ENCODE assay signal across 1 cellular context in the genomic region with DNA sequence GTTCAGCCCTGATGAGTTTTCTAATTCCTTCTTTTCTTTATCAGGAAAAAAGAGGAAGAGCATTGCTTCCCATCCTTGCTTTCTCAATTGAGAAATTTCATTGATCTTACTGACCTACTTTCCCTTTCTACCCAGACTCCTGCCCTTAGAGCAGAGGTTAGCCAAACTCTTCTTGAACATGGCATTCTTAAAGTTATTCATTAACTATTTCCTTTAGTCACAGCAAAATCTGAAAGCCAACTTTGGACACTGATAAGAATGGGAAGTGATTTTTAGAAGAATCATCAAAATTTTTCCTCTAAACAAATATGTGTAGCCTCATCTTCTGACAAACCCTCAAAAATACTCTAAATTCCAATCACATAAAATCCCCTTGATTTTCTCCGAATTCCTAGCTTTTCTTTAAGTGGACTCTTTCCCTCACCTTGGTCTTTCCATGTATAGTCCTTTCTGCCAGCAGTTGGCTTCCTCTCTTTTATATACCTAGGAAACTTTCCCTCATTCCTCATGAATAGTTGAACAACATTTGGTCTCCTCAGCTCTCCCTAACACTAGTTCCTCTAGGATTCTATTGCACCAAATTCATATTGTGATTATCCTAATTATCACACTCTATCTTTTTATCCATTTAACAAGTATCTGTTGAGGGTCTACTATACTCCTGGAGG.
TF ChIP-seq lines count a peak whose summit lies in the region.

No MANE protein-coding gene starts in this region.

TF ChIP-seq in HepG2, 621 proteins besides CTCF, POLR2A, EP300 and RAD21 (continued from another document and continues in another):
- TF ChIP-seq, protein P1, sequence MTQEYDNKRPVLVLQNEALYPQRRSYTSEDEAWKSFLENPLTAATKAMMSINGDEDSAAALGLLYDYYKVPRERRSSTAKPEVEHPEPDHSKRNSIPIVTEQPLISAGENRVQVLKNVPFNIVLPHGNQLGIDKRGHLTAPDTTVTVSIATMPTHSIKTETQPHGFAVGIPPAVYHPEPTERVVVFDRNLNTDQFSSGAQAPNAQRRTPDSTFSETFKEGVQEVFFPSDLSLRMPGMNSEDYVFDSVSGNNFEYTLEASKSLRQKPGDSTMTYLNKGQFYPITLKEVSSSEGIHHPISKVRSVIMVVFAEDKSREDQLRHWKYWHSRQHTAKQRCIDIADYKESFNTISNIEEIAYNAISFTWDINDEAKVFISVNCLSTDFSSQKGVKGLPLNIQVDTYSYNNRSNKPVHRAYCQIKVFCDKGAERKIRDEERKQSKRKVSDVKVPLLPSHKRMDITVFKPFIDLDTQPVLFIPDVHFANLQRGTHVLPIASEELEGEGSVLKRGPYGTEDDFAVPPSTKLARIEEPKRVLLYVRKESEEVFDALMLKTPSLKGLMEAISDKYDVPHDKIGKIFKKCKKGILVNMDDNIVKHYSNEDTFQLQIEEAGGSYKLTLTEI (CRISPR knock-in tag; conservative IDR thresholded peaks at IDR 0.05): no peak
- peak; percentile 90; the same call in 1 of the 2 replicates for TF ChIP-seq HMG20A (CRISPR knock-in tag; IDR thresholded peaks at IDR 0.05; ENCODE audit: borderline replicate concordance)
- TF ChIP-seq MED1 (CRISPR knock-in tag; IDR thresholded peaks at IDR 0.05): peak; percentile 83
- peak; percentile 70; the same call in 1 of the 2 replicates for TF ChIP-seq LCORL (IDR thresholded peaks at IDR 0.05)
- no peak for TF ChIP-seq LCORL (CRISPR knock-in tag; IDR thresholded peaks at IDR 0.05)
- peak; percentile 47 to 87; a peak in 3 of 4 replicates for TF ChIP-seq NR2F1 (CRISPR knock-in tag; IDR thresholded peaks at IDR 0.05)
- peak; percentile 46; the same call in 1 of the 2 replicates for TF ChIP-seq SALL1 (CRISPR knock-in tag; IDR thresholded peaks at IDR 0.05)
- no peak for TF ChIP-seq ZC3H4 (CRISPR knock-in tag; IDR thresholded peaks at IDR 0.05; ENCODE audit: borderline replicate concordance)
- peak; percentile 79 for TF ChIP-seq DPF2 (CRISPR knock-in tag; IDR thresholded peaks at IDR 0.05; ENCODE audit: borderline replicate concordance, low read depth)
- TF ChIP-seq, protein P2, sequence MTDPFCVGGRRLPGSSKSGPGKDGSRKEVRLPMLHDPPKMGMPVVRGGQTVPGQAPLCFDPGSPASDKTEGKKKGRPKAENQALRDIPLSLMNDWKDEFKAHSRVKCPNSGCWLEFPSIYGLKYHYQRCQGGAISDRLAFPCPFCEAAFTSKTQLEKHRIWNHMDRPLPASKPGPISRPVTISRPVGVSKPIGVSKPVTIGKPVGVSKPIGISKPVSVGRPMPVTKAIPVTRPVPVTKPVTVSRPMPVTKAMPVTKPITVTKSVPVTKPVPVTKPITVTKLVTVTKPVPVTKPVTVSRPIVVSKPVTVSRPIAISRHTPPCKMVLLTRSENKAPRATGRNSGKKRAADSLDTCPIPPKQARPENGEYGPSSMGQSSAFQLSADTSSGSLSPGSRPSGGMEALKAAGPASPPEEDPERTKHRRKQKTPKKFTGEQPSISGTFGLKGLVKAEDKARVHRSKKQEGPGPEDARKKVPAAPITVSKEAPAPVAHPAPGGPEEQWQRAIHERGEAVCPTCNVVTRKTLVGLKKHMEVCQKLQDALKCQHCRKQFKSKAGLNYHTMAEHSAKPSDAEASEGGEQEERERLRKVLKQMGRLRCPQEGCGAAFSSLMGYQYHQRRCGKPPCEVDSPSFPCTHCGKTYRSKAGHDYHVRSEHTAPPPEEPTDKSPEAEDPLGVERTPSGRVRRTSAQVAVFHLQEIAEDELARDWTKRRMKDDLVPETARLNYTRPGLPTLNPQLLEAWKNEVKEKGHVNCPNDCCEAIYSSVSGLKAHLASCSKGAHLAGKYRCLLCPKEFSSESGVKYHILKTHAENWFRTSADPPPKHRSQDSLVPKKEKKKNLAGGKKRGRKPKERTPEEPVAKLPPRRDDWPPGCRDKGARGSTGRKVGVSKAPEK (CRISPR knock-in tag; IDR thresholded peaks at IDR 0.05; ENCODE audit: borderline replicate concordance): no peak
- 0 out of 2 replicates have a peak, but pooled peaks have one; percentile 44 for TF ChIP-seq ZNF414 (CRISPR knock-in tag; IDR thresholded peaks at IDR 0.05)
- 0 out of 2 replicates have a peak, but pooled peaks have one; percentile 46 for TF ChIP-seq MIER2 (CRISPR knock-in tag; IDR thresholded peaks at IDR 0.05)
- TF ChIP-seq, protein P3, sequence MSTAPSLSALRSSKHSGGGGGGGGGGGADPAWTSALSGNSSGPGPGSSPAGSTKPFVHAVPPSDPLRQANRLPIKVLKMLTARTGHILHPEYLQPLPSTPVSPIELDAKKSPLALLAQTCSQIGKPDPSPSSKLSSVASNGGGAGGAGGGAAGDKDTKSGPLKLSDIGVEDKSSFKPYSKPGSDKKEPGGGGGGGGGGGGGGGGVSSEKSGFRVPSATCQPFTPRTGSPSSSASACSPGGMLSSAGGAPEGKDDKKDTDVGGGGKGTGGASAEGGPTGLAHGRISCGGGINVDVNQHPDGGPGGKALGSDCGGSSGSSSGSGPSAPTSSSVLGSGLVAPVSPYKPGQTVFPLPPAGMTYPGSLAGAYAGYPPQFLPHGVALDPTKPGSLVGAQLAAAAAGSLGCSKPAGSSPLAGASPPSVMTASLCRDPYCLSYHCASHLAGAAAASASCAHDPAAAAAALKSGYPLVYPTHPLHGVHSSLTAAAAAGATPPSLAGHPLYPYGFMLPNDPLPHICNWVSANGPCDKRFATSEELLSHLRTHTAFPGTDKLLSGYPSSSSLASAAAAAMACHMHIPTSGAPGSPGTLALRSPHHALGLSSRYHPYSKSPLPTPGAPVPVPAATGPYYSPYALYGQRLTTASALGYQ (CRISPR knock-in tag; IDR thresholded peaks at IDR 0.05): peak; percentile 73
- TF ChIP-seq HDAC1 (CRISPR knock-in tag; IDR thresholded peaks at IDR 0.05): peak; percentile 26; the same call in 1 of the 2 replicates
- TF ChIP-seq HNF4G (IDR thresholded peaks at IDR 0.05; ENCODE audit: borderline replicate concordance, low read depth, low read length): peak; percentile 77; the same call in 1 of the 2 replicates
- TF ChIP-seq HNF4G (CRISPR knock-in tag; IDR thresholded peaks at IDR 0.05; ENCODE audit: borderline replicate concordance, low read depth): peak; percentile 58; the same call in 1 of the 2 replicates
- peak; percentile 64 for TF ChIP-seq RCOR2 (CRISPR knock-in tag; IDR thresholded peaks at IDR 0.05)
- TF ChIP-seq SOX6 (IDR thresholded peaks at IDR 0.05): no peak
- peak; percentile 79 for TF ChIP-seq SOX6 (CRISPR knock-in tag; IDR thresholded peaks at IDR 0.05)
- TF ChIP-seq ZNF652 (CRISPR knock-in tag; IDR thresholded peaks at IDR 0.05; ENCODE audit: borderline replicate concordance, low read depth): peak; percentile 45; the same call in 1 of the 2 replicates
- TF ChIP-seq FOXK1 (CRISPR knock-in tag; IDR thresholded peaks at IDR 0.05; ENCODE audit: borderline replicate concordance, low read depth): 0 out of 2 replicates have a peak, but pooled peaks have one; percentile 40
- TF ChIP-seq, protein P4, sequence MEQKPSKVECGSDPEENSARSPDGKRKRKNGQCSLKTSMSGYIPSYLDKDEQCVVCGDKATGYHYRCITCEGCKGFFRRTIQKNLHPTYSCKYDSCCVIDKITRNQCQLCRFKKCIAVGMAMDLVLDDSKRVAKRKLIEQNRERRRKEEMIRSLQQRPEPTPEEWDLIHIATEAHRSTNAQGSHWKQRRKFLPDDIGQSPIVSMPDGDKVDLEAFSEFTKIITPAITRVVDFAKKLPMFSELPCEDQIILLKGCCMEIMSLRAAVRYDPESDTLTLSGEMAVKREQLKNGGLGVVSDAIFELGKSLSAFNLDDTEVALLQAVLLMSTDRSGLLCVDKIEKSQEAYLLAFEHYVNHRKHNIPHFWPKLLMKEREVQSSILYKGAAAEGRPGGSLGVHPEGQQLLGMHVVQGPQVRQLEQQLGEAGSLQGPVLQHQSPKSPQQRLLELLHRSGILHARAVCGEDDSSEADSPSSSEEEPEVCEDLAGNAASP (CRISPR knock-in tag; IDR thresholded peaks at IDR 0.05; ENCODE audit: borderline replicate concordance): peak; percentile 91; the same call in 1 of the 2 replicates
- TF ChIP-seq NFIC (IDR thresholded peaks at IDR 0.05; ENCODE audit: low read length): peak; percentile 89
- TF ChIP-seq, protein P5, sequence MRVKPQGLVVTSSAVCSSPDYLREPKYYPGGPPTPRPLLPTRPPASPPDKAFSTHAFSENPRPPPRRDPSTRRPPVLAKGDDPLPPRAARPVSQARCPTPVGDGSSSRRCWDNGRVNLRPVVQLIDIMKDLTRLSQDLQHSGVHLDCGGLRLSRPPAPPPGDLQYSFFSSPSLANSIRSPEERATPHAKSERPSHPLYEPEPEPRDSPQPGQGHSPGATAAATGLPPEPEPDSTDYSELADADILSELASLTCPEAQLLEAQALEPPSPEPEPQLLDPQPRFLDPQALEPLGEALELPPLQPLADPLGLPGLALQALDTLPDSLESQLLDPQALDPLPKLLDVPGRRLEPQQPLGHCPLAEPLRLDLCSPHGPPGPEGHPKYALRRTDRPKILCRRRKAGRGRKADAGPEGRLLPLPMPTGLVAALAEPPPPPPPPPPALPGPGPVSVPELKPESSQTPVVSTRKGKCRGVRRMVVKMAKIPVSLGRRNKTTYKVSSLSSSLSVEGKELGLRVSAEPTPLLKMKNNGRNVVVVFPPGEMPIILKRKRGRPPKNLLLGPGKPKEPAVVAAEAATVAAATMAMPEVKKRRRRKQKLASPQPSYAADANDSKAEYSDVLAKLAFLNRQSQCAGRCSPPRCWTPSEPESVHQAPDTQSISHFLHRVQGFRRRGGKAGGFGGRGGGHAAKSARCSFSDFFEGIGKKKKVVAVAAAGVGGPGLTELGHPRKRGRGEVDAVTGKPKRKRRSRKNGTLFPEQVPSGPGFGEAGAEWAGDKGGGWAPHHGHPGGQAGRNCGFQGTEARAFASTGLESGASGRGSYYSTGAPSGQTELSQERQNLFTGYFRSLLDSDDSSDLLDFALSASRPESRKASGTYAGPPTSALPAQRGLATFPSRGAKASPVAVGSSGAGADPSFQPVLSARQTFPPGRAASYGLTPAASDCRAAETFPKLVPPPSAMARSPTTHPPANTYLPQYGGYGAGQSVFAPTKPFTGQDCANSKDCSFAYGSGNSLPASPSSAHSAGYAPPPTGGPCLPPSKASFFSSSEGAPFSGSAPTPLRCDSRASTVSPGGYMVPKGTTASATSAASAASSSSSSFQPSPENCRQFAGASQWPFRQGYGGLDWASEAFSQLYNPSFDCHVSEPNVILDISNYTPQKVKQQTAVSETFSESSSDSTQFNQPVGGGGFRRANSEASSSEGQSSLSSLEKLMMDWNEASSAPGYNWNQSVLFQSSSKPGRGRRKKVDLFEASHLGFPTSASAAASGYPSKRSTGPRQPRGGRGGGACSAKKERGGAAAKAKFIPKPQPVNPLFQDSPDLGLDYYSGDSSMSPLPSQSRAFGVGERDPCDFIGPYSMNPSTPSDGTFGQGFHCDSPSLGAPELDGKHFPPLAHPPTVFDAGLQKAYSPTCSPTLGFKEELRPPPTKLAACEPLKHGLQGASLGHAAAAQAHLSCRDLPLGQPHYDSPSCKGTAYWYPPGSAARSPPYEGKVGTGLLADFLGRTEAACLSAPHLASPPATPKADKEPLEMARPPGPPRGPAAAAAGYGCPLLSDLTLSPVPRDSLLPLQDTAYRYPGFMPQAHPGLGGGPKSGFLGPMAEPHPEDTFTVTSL (CRISPR knock-in tag; IDR thresholded peaks at IDR 0.05; ENCODE audit: borderline replicate concordance): peak; percentile 84
- TF ChIP-seq IRF2 (CRISPR knock-in tag; IDR thresholded peaks at IDR 0.05): peak; percentile 68; the same call in 1 of the 2 replicates
- TF ChIP-seq ZNF264 (CRISPR knock-in tag; IDR thresholded peaks at IDR 0.05): peak; percentile 58; the same call in 1 of the 2 replicates
- TF ChIP-seq MIER3 (CRISPR knock-in tag; IDR thresholded peaks at IDR 0.05; ENCODE audit: borderline replicate concordance): peak; percentile 80; the same call in 1 of the 2 replicates
- 0 out of 2 replicates have a peak, but pooled peaks have one; percentile 64 for TF ChIP-seq HBP1 (CRISPR knock-in tag; IDR thresholded peaks at IDR 0.05; ENCODE audit: low read depth)
- peak; percentile 53; the same call in 1 of the 2 replicates for TF ChIP-seq ETV5 (CRISPR knock-in tag; IDR thresholded peaks at IDR 0.05; ENCODE audit: borderline replicate concordance)
- peak; percentile 94 for TF ChIP-seq RARA (CRISPR knock-in tag; IDR thresholded peaks at IDR 0.05)
- TF ChIP-seq KLF16 (CRISPR knock-in tag; IDR thresholded peaks at IDR 0.05): peak in 1 of 2 experiments; percentile 51; a peak in 1 of 4 replicates
- TF ChIP-seq STAG1 (CRISPR knock-in tag; IDR thresholded peaks at IDR 0.05): no peak
- no peak for TF ChIP-seq CHCHD3 (CRISPR knock-in tag; IDR thresholded peaks at IDR 0.05)
- 0 out of 2 replicates have a peak, but pooled peaks have one; percentile 58 for TF ChIP-seq MBD4 (IDR thresholded peaks at IDR 0.05; ENCODE audit: borderline replicate concordance, low read length)
- peak; percentile 60 for TF ChIP-seq TBL1XR1 (IDR thresholded peaks at IDR 0.05; ENCODE audit: borderline replicate concordance, low read length, partially characterized antibody)
- TF ChIP-seq KDM3A (CRISPR knock-in tag; IDR thresholded peaks at IDR 0.05; ENCODE audit: low read depth): 0 out of 2 replicates have a peak, but pooled peaks have one; percentile 72
- TF ChIP-seq ISL2 (CRISPR knock-in tag; IDR thresholded peaks at IDR 0.05): peak; percentile 90
- TF ChIP-seq PPARG (CRISPR knock-in tag; conservative IDR thresholded peaks at IDR 0.05): peak; percentile 77
- peak; percentile 16; the same call in 1 of the 2 replicates for TF ChIP-seq DRAP1 (CRISPR knock-in tag; IDR thresholded peaks at IDR 0.05)
